8 cellular contexts compared by ENCODE assay signal in genomic region chr10:122703483-122704448, GRCh38. TPM values are rescaled to one million over a fixed set of nuclear protein-coding genes. Genes with fewer than 3 reads are reported as not detected.
DNase-seq lines count a peak whose midpoint lies in the region; FAIRE-seq and TF ChIP-seq lines count a peak whose summit lies in the region.

No MANE protein-coding gene starts in this region.

- peak; percentile 91 for TF ChIP-seq CTCF in GM12873 (IDR thresholded peaks at IDR 0.05; ENCODE audit: insufficient read depth, low read depth, low read length, missing control alignments)
- TF ChIP-seq CTCF in glutamatergic neuron (IDR thresholded peaks at IDR 0.05; ENCODE audit: partially characterized antibody, unreplicated experiment), result peak; percentile 76

- no peak overlapping the region for H3K4me3 Mint-ChIP-seq in activated naive CD4-positive, alpha-beta T cell treated with anti-CD3 and anti-CD28 coated beads for 36 hours
- no peak overlapping the region for H3K4me3 Mint-ChIP-seq in glutamatergic neuron (ENCODE audit: unreplicated experiment)
- H3K4me3 Mint-ChIP-seq in activated T-helper 2 cell treated with anti-CD3 and anti-CD28 coated beads, Interferon-gamma antibody, Interleukin-2, Interleukin-4, amounts not matched to agents 10 μg/mL and 5 μg/mL and 100 μg/mL, durations not matched to agents 14 hours and 24 hours and 36 hours (ENCODE audit: low read depth), result no peak overlapping the region

- CTCF ChIA-PET in activated naive CD4-positive, alpha-beta T cell treated with anti-CD3 and anti-CD28 coated beads for 36 hours (lab: Charles Lee), result interaction anchor here (0.6 to 1.4 kb wide), 3 partner anchors 55 to 718 kb away, joined by 3 to 4 read pairs (median 4); no protein-coding TSS in a partner anchor

- no peaks in the 10 kb centered on the region for H3K27me3 Mint-ChIP-seq in activated naive CD4-positive, alpha-beta T cell treated with anti-CD3 and anti-CD28 coated beads for 36 hours (ENCODE audit: low read depth)
- peaks cover 3% of the 10 kb centered on the region for H3K27me3 Mint-ChIP-seq in glutamatergic neuron (ENCODE audit: unreplicated experiment)
- no peaks in the 10 kb centered on the region for H3K27me3 Mint-ChIP-seq in activated T-helper 2 cell treated with anti-CD3 and anti-CD28 coated beads, Interferon-gamma antibody, Interleukin-2, Interleukin-4, amounts not matched to agents 10 μg/mL and 5 μg/mL and 100 μg/mL, durations not matched to agents 14 hours and 24 hours and 36 hours (ENCODE audit: low read depth)

- FAIRE-seq in RCC 7860 (lab: Jason Lieb, UNC), result no peak

- no peaks in the 10 kb centered on the region for H3K9me3 Mint-ChIP-seq in activated naive CD4-positive, alpha-beta T cell treated with anti-CD3 and anti-CD28 coated beads for 36 hours
- no peaks in the 10 kb centered on the region for H3K9me3 Mint-ChIP-seq in glutamatergic neuron (ENCODE audit: unreplicated experiment)
- no peaks in the 10 kb centered on the region for H3K9me3 Mint-ChIP-seq in activated T-helper 2 cell treated with anti-CD3 and anti-CD28 coated beads, Interferon-gamma antibody, Interleukin-2, Interleukin-4, amounts not matched to agents 10 μg/mL and 5 μg/mL and 100 μg/mL, durations not matched to agents 14 hours and 24 hours and 36 hours

- H3K36me3 Mint-ChIP-seq in activated naive CD4-positive, alpha-beta T cell treated with anti-CD3 and anti-CD28 coated beads for 36 hours (ENCODE audit: low read depth), result no peaks in the 10 kb centered on the region
- no peaks in the 10 kb centered on the region for H3K36me3 Mint-ChIP-seq in glutamatergic neuron (ENCODE audit: unreplicated experiment)
- H3K36me3 Mint-ChIP-seq in activated T-helper 2 cell treated with anti-CD3 and anti-CD28 coated beads, Interferon-gamma antibody, Interleukin-2, Interleukin-4, amounts not matched to agents 10 μg/mL and 5 μg/mL and 100 μg/mL, durations not matched to agents 14 hours and 24 hours and 36 hours (ENCODE audit: low read depth), result no peaks in the 10 kb centered on the region

- peak; percentile 47 for DNase-seq in 8988T
- DNase-seq in HuH-7 (ENCODE audit: low spot score), result peak; percentile 82
- DNase-seq in RCC 7860 (ENCODE audit: low spot score), result peak; percentile 29
- DNase-seq in activated naive CD4-positive, alpha-beta T cell treated with anti-CD3 and anti-CD28 coated beads for 36 hours, result peak; percentile 72
- peak; percentile 85 for DNase-seq in glutamatergic neuron
- DNase-seq in posterior vena cava (ENCODE audit: low spot score), result peak; percentile 91
- DNase-seq in activated T-helper 2 cell treated with anti-CD3 and anti-CD28 coated beads, Interferon-gamma antibody, Interleukin-2, Interleukin-4, amounts not matched to agents 10 μg/mL and 5 μg/mL and 100 μg/mL, durations not matched to agents 14 hours and 24 hours and 36 hours (ENCODE audit: low spot score), result no peak

- H3K27ac Mint-ChIP-seq in activated naive CD4-positive, alpha-beta T cell treated with anti-CD3 and anti-CD28 coated beads for 36 hours, result no peak overlapping the region
- no peak overlapping the region for H3K27ac Mint-ChIP-seq in glutamatergic neuron (ENCODE audit: unreplicated experiment)
- H3K27ac Mint-ChIP-seq in activated T-helper 2 cell treated with anti-CD3 and anti-CD28 coated beads, Interferon-gamma antibody, Interleukin-2, Interleukin-4, amounts not matched to agents 10 μg/mL and 5 μg/mL and 100 μg/mL, durations not matched to agents 14 hours and 24 hours and 36 hours, result no peak overlapping the region

- peaks cover 5% of the 10 kb centered on the region for H3K4me1 Mint-ChIP-seq in activated naive CD4-positive, alpha-beta T cell treated with anti-CD3 and anti-CD28 coated beads for 36 hours (ENCODE audit: low read depth)
- no peaks in the 10 kb centered on the region for H3K4me1 Mint-ChIP-seq in glutamatergic neuron (ENCODE audit: low read depth, unreplicated experiment)
- H3K4me1 Mint-ChIP-seq in activated T-helper 2 cell treated with anti-CD3 and anti-CD28 coated beads, Interferon-gamma antibody, Interleukin-2, Interleukin-4, amounts not matched to agents 10 μg/mL and 5 μg/mL and 100 μg/mL, durations not matched to agents 14 hours and 24 hours and 36 hours (ENCODE audit: low read depth), result no peaks in the 10 kb centered on the region

- intact Hi-C loops in activated naive CD4-positive, alpha-beta T cell treated with anti-CD3 and anti-CD28 coated beads for 36 hours (cut with micrococcal nuclease), result loop anchor here (1.0 to 10.0 kb wide), 5 partner anchors 55 to 405 kb away; no protein-coding TSS in a partner anchor
- intact Hi-C loops in posterior vena cava (cut with DNase I), result loop anchor here in 1 of 2 donors (2.0 kb wide), 1 partner anchor 55 kb away; no protein-coding TSS in a partner anchor
- intact Hi-C loops in activated T-helper 2 cell treated with anti-CD3 and anti-CD28 coated beads, Interferon-gamma antibody, Interleukin-2, Interleukin-4, amounts not matched to agents 10 μg/mL and 5 μg/mL and 100 μg/mL, durations not matched to agents 14 hours and 24 hours and 36 hours (cut with micrococcal nuclease), result no loop called here

RNA-seq across cellular contexts. Expression of gene C10orf120, which starts 4.1 kb away (rescaled TPM):
- total RNA-seq in activated naive CD4-positive, alpha-beta T cell treated with anti-CD3 and anti-CD28 coated beads for 36 hours, result not detected
- total RNA-seq in glutamatergic neuron (ENCODE audit: unreplicated experiment), result not detected
- not detected for total RNA-seq in posterior vena cava
- not detected in 2 replicates for total RNA-seq in activated T-helper 2 cell treated with anti-CD3 and anti-CD28 coated beads, Interferon-gamma antibody, Interleukin-2, Interleukin-4, amounts not matched to agents 10 μg/mL and 5 μg/mL and 100 μg/mL, durations not matched to agents 14 hours and 24 hours and 36 hours
